Comparison of ENCODE assay signal across 8 cellular contexts in the genomic region with DNA sequence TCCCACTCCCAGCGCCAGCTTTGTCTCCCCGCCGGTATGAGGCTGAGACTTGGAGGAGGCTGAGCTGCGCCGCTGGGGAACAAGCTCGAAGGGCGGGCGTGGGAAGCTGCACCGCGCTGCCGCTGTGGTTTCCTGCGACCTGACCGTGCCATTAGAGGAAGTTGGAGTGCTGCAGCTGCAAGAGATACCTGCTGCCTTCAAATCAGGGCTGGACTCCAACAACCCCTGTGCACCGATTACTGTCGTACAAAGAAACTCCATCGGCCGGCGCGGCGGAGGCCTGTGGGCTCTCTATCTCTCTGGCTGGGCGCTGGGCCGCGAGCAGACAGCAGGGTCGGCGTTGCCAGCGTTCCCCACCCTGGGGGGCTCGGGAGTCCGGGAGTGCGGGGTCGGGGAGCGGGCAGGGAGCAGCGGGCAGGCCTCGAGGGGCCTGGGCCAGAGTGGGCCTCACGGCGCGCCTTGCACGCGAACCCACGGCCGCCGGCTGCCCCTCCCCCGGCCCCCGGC. TPM values are rescaled to one million over a fixed set of nuclear protein-coding genes. Genes with fewer than 3 reads are reported as not detected.
DNase-seq lines count a peak whose midpoint lies in the region; ATAC-seq, FAIRE-seq and TF ChIP-seq lines count a peak whose summit lies in the region.

No MANE protein-coding gene starts in this region.

- peak overlapping the region; percentile 98 for H3K27ac ChIP-seq in GM23248
- H3K27ac ChIP-seq in heart left ventricle: peak overlapping the region; percentile 96 to 100 (median 99)
- H3K27ac ChIP-seq in prostate gland: peak overlapping the region; percentile 100

- POLR2A ChIA-PET in activated naive CD8-positive, alpha-beta T cell treated with anti-CD3 and anti-CD28 coated beads, Interleukin-2, amount 10 ng/mL, durations not matched to agents 7 days and 5 days (lab: Charles Lee): interaction anchor here (0.7 to 3.1 kb wide), 10 partner anchors 44 to 1237 kb away, joined by 3 to 34 read pairs (median 3); a partner anchor contains a TSS

- H3K36me3 ChIP-seq in GM23248 (ENCODE audit: low read depth): peaks cover 5% of the 10 kb centered on the region; the same call in 1 of the 2 replicates
- peaks cover 0 to 5% (median 0%) of the 10 kb centered on the region in 9 donors for H3K36me3 ChIP-seq in heart left ventricle
- H3K36me3 ChIP-seq in prostate gland: no peaks in the 10 kb centered on the region

- peaks cover 14% of the 10 kb centered on the region for H3K27me3 Mint-ChIP-seq in activated naive CD8-positive, alpha-beta T cell treated with anti-CD3 and anti-CD28 coated beads, Interleukin-2, amount 10 ng/mL, durations not matched to agents 7 days and 5 days

- H3K27me3 ChIP-seq in GM23248 (replicated peaks; ENCODE audit: insufficient read depth): no peaks in the 10 kb centered on the region
- no peaks in the 10 kb centered on the region for H3K27me3 ChIP-seq in heart left ventricle
- no peaks in the 10 kb centered on the region for H3K27me3 ChIP-seq in prostate gland (replicated peaks; ENCODE audit: insufficient read depth)

- H3K9me3 Mint-ChIP-seq in activated naive CD8-positive, alpha-beta T cell treated with anti-CD3 and anti-CD28 coated beads, Interleukin-2, amount 10 ng/mL, durations not matched to agents 7 days and 5 days: no peaks in the 10 kb centered on the region

- DNase-seq in G401 (ENCODE audit: low spot score) (peak; percentile 37), GM23248 (peak; percentile 87), LHCN-M2 (ENCODE audit: low read depth) (peak; percentile 63), SKM-1 (lab: John Stamatoyannopoulos, UW; ENCODE audit: unreplicated experiment) (peak; percentile 85), heart left ventricle (peak; percentile 70 to 89 (median 81)), prostate gland (ENCODE audit: low spot score) (peak; percentile 58), urothelium cell line (ENCODE audit: low spot score) (peak; percentile 63)
- DNase-seq in activated naive CD8-positive, alpha-beta T cell treated with anti-CD3 and anti-CD28 coated beads, Interleukin-2, amount 10 ng/mL, durations not matched to agents 7 days and 5 days: peak; percentile 83

- 0 to 2% methylated on average over 14 to 27 of the region's 43 CpGs for WGBS in GM23248 (ENCODE audit: low coverage in 1 of 2, low lambda C conversion rate in 2 of 2, missing lambda C conversion rate in 2 of 2), 2 experiments
- WGBS in heart left ventricle, 4 donors: 0 to 3% (median 0%) methylated on average over 28 to 43 of the region's 43 CpGs; no CpG with 5 or more reads in 1 of the 4 donors
- under 1% methylated on average over 38 of the region's 43 CpGs for WGBS in prostate gland

- H3K4me1 ChIP-seq in GM23248 (ENCODE audit: insufficient read depth) (peaks cover 13% of the 10 kb centered on the region), heart left ventricle (peaks cover 0 to 32% (median 12%) of the 10 kb centered on the region in 12 donors), prostate gland (replicated peaks) (peaks cover 3% of the 10 kb centered on the region)

- peak; percentile 64 for ATAC-seq in activated naive CD8-positive, alpha-beta T cell treated with anti-CD3 and anti-CD28 coated beads, Interleukin-2, amount 10 ng/mL, durations not matched to agents 7 days and 5 days (ENCODE audit: low read depth)
- peak; percentile 40 to 60 (median 50) for ATAC-seq in heart left ventricle

- H3K9ac ChIP-seq in GM23248: peak overlapping the region; percentile 97

- no peak for FAIRE-seq in urothelium cell line (lab: Jason Lieb, UNC)

- in situ Hi-C loops in G401 (cut with HindIII; ENCODE audit: low sequenced_read_pairs) (no loop called here), GM23248 (cut with MboI) (no loop called here)

- H3K36me3 Mint-ChIP-seq in activated naive CD8-positive, alpha-beta T cell treated with anti-CD3 and anti-CD28 coated beads, Interleukin-2, amount 10 ng/mL, durations not matched to agents 7 days and 5 days: peaks cover 5% of the 10 kb centered on the region

- H3K4me2 ChIP-seq in GM23248 (ENCODE audit: unreplicated experiment): peak overlapping the region; percentile 89

- peaks cover 47% of the 10 kb centered on the region for H3K79me2 ChIP-seq in GM23248 (ENCODE audit: insufficient read depth)

- H3K9me2 ChIP-seq in GM23248 (ENCODE audit: insufficient read depth): no peaks in the 10 kb centered on the region

- H3K4me3 ChIP-seq in GM23248 (peak overlapping the region; percentile 97), heart left ventricle (peak overlapping the region; percentile 50 to 97 (median 91)), prostate gland (peak overlapping the region; percentile 86 to 97)

- intact Hi-C loops in heart left ventricle (cut with DNase I) (loop anchor here in 9 of 10 donors (1.0 to 10.0 kb wide), 8 partner anchors 87 to 220 kb away; a partner anchor contains a TSS), prostate gland (cut with DNase I) (loop anchor here (5.0 to 10.0 kb wide), 4 partner anchors 100 to 300 kb away; a partner anchor contains a TSS)

- no peaks in the 10 kb centered on the region for H3K9me3 ChIP-seq in GM23248 (ENCODE audit: low read depth)
- no peaks in the 10 kb centered on the region for H3K9me3 ChIP-seq in heart left ventricle
- H3K9me3 ChIP-seq in prostate gland: no peaks in the 10 kb centered on the region

- H2AFZ ChIP-seq in GM23248: peak overlapping the region; percentile 77

- H3K4me1 Mint-ChIP-seq in activated naive CD8-positive, alpha-beta T cell treated with anti-CD3 and anti-CD28 coated beads, Interleukin-2, amount 10 ng/mL, durations not matched to agents 7 days and 5 days: peaks cover 20% of the 10 kb centered on the region

- TF ChIP-seq CTCF in heart left ventricle (IDR thresholded peaks at IDR 0.05) (no peak), prostate gland (IDR thresholded peaks at IDR 0.05) (no peak)

- H4K20me1 ChIP-seq in GM23248 (ENCODE audit: insufficient read depth): peaks cover 6% of the 10 kb centered on the region; the same call in 1 of the 2 replicates

- peaks cover 45% of the 10 kb centered on the region for H3F3A ChIP-seq in GM23248 (ENCODE audit: insufficient read depth)

- H3K27ac Mint-ChIP-seq in activated naive CD8-positive, alpha-beta T cell treated with anti-CD3 and anti-CD28 coated beads, Interleukin-2, amount 10 ng/mL, durations not matched to agents 7 days and 5 days: peak overlapping the region; percentile 89

- peak overlapping the region; percentile 78 for H3K4me3 Mint-ChIP-seq in activated naive CD8-positive, alpha-beta T cell treated with anti-CD3 and anti-CD28 coated beads, Interleukin-2, amount 10 ng/mL, durations not matched to agents 7 days and 5 days

- no peak for TF ChIP-seq POLR2A in heart left ventricle (IDR thresholded peaks at IDR 0.05)
- peak; percentile 13 for TF ChIP-seq POLR2A in prostate gland (IDR thresholded peaks at IDR 0.05)

RNA-seq across cellular contexts. Expression of a gene that starts 1.2 kb away (rescaled TPM):
- total RNA-seq in G401 (2014; rRNA removed; shearing (Covaris generic)): 22.7 and 23.9 TPM in 2 replicates
- total RNA-seq in GM23248 (2014; rRNA removed; shearing (Covaris generic)): 110 and 112 TPM in 2 replicates
- polyA plus RNA-seq in GM23248 (2016; fragmentation: Nextera tagmentation; extraction: Ambion mirVana) (42.8 and 46.4 TPM in 2 replicates), heart left ventricle (10 to 100 TPM in 1 of 2 donors, 1 to 10 TPM in 1; 6.7 to 17.7 TPM)
- total RNA-seq in LHCN-M2 (2014; rRNA removed) (46.1 and 50.1 TPM in 2 replicates), heart left ventricle (10 to 100 TPM; 28.4 to 59.1 (median 41.3) TPM), prostate gland (10 to 100 TPM; 68.8 to 73.6 TPM)
- polyA plus RNA-seq in LHCN-M2 (2012): 15.7 TPM
- 10 to 100 TPM; 63.4 to 66.7 TPM for total RNA-seq in activated naive CD8-positive, alpha-beta T cell treated with anti-CD3 and anti-CD28 coated beads, Interleukin-2, amount 10 ng/mL, durations not matched to agents 7 days and 5 days

Comparison
In these comparisons a context has a peak if more than half of its experiments do, and no peak if none do; other contexts are left out.
1. Peak in every context shown above with its lines: DNase-seq, ATAC-seq, H3K4me3 ChIP-seq and H3K27ac ChIP-seq.
2. DNase-seq: peak in every context shown above with its lines; median percentile 87 in GM23248; 85 in SKM-1; 83 in activated naive CD8-positive, alpha-beta T cell treated with anti-CD3 and anti-CD28 coated beads, Interleukin-2, amount 10 ng/mL, durations not matched to agents 7 days and 5 days; 81 in heart left ventricle; 63 in LHCN-M2; 63 in urothelium cell line; 58 in prostate gland; 37 in G401.